10 cellular contexts compared by ENCODE assay signal in genomic region chr6:11731423-11731822, GRCh38. TPM values are rescaled to one million over a fixed set of nuclear protein-coding genes. Genes with fewer than 3 reads are reported as not detected.
DNase-seq lines count a peak whose midpoint lies in the region; ATAC-seq and TF ChIP-seq lines count a peak whose summit lies in the region.
"Had no signal": no experiment of that assay in that cellular context is flagged by ENCODE, and none has a peak within 500 bp of the region (broad histone marks: within the 10 kb centered on the region; RNA-seq: fewer than 3 reads in every experiment).

No MANE protein-coding gene starts in this region.

- TF ChIP-seq POLR2A in thyroid gland (IDR thresholded peaks at IDR 0.05) = no peak

- WGBS in thyroid gland, 2 donors = 25 to 32% methylated on average over 3 of the region's 3 CpGs

- no peaks in the 10 kb centered on the region for H3K9me3 ChIP-seq in lower lobe of right lung
- H3K9me3 ChIP-seq in thyroid gland = no peaks in the 10 kb centered on the region
- no peaks in the 10 kb centered on the region for H3K9me3 ChIP-seq in colonic mucosa

- peaks cover 84% of the 10 kb centered on the region for H3K4me1 Mint-ChIP-seq in activated naive CD4-positive, alpha-beta T cell treated with anti-CD3 and anti-CD28 coated beads, Interleukin-2, amount 50 U/mL, for 24 hours
- peaks cover 37% of the 10 kb centered on the region for H3K4me1 Mint-ChIP-seq in activated T-helper 17 cell treated with anti-CD3 and anti-CD28 coated beads, Interleukin-2, amount 50 U/mL, for 72 hours

- intact Hi-C loops in lower lobe of right lung (cut with DNase I) = no loop called here
- intact Hi-C loops in thyroid gland (cut with DNase I) = no loop called here
- intact Hi-C loops in colonic mucosa (cut with DNase I) = no loop called here

- H3K4me3 ChIP-seq in lower lobe of right lung (no peak overlapping the region), thyroid gland (replicated peaks in 1 of 3) (no peak overlapping the region), colonic mucosa (no peak overlapping the region)

- H3K9me3 Mint-ChIP-seq in activated naive CD4-positive, alpha-beta T cell treated with anti-CD3 and anti-CD28 coated beads, Interleukin-2, amount 50 U/mL, for 24 hours = peaks cover 4% of the 10 kb centered on the region
- peaks cover 4% of the 10 kb centered on the region for H3K9me3 Mint-ChIP-seq in activated T-helper 17 cell treated with anti-CD3 and anti-CD28 coated beads, Interleukin-2, amount 50 U/mL, for 72 hours

- no peak overlapping the region for H3K9ac ChIP-seq in colonic mucosa (ENCODE audit: low read depth in 2 of 2, low read length in 2 of 2)

- peaks cover 13% of the 10 kb centered on the region for H3K4me1 ChIP-seq in lower lobe of right lung
- H3K4me1 ChIP-seq in thyroid gland = peaks cover 11 to 28% of the 10 kb centered on the region in 2 donors
- no peaks in the 10 kb centered on the region for H3K4me1 ChIP-seq in colonic mucosa

- H3K27me3 ChIP-seq in lower lobe of right lung (ENCODE audit: low read depth) (no peaks in the 10 kb centered on the region), thyroid gland (no peaks in the 10 kb centered on the region), colonic mucosa (no peaks in the 10 kb centered on the region)

- ATAC-seq in activated T-helper 17 cell treated with anti-CD3 and anti-CD28 coated beads, Interleukin-2, amount 50 U/mL, for 72 hours (replicated peaks) = no peak
- ATAC-seq in lower lobe of right lung (no peak), HG02798 (IDR thresholded peaks at IDR 0.05; ENCODE audit: poor library complexity, unreplicated experiment) (no peak)

- H3K27ac ChIP-seq in lower lobe of right lung (peak overlapping the region; percentile 61), thyroid gland (peak overlapping the region; percentile 31 to 34 (median 33)), colonic mucosa (no peak overlapping the region)

- no peaks in the 10 kb centered on the region for H3K27me3 Mint-ChIP-seq in activated naive CD4-positive, alpha-beta T cell treated with anti-CD3 and anti-CD28 coated beads, Interleukin-2, amount 50 U/mL, for 24 hours
- H3K27me3 Mint-ChIP-seq in activated T-helper 17 cell treated with anti-CD3 and anti-CD28 coated beads, Interleukin-2, amount 50 U/mL, for 72 hours = no peaks in the 10 kb centered on the region

- peak overlapping the region; percentile 61 for H3K4me3 Mint-ChIP-seq in activated naive CD4-positive, alpha-beta T cell treated with anti-CD3 and anti-CD28 coated beads, Interleukin-2, amount 50 U/mL, for 24 hours
- H3K4me3 Mint-ChIP-seq in activated T-helper 17 cell treated with anti-CD3 and anti-CD28 coated beads, Interleukin-2, amount 50 U/mL, for 72 hours = peak overlapping the region; percentile 83
- H3K4me3 Mint-ChIP-seq: brain had no signal

- H3K36me3 ChIP-seq in lower lobe of right lung = no peaks in the 10 kb centered on the region
- no peaks in the 10 kb centered on the region for H3K36me3 ChIP-seq in thyroid gland
- no peaks in the 10 kb centered on the region for H3K36me3 ChIP-seq in colonic mucosa

- H3K27ac Mint-ChIP-seq in activated naive CD4-positive, alpha-beta T cell treated with anti-CD3 and anti-CD28 coated beads, Interleukin-2, amount 50 U/mL, for 24 hours = peak overlapping the region; percentile 97
- peak overlapping the region; percentile 92 for H3K27ac Mint-ChIP-seq in activated T-helper 17 cell treated with anti-CD3 and anti-CD28 coated beads, Interleukin-2, amount 50 U/mL, for 72 hours

- peaks cover 3% of the 10 kb centered on the region for H3K36me3 Mint-ChIP-seq in activated naive CD4-positive, alpha-beta T cell treated with anti-CD3 and anti-CD28 coated beads, Interleukin-2, amount 50 U/mL, for 24 hours
- peaks cover 45% of the 10 kb centered on the region for H3K36me3 Mint-ChIP-seq in activated T-helper 17 cell treated with anti-CD3 and anti-CD28 coated beads, Interleukin-2, amount 50 U/mL, for 72 hours (ENCODE audit: low read depth)
- H3K36me3 Mint-ChIP-seq: brain had no signal

- TF ChIP-seq CTCF in lower lobe of right lung (IDR thresholded peaks at IDR 0.05) (no peak), thyroid gland (IDR thresholded peaks at IDR 0.05) (no peak), colonic mucosa (IDR thresholded peaks at IDR 0.05) (no peak)

- DNase-seq in activated naive CD4-positive, alpha-beta T cell (lab: John Stamatoyannopoulos, UW) = no peak
- DNase-seq in lower lobe of right lung = no peak
- DNase-seq in thyroid gland = peak; percentile 33 to 49
- DNase-seq in NCI-H2227 (lab: John Stamatoyannopoulos, UW; ENCODE audit: unreplicated experiment) = no peak
- no peak for DNase-seq in colonic mucosa
- DNase-seq: NCI-H2081 treated with DMSO at 0.1 percent for 48 hours had no signal

RNA-seq across cellular contexts. Expression of gene ADTRP, which starts 47.2 kb away (rescaled TPM):
- 10 to 100 TPM; 47.7 to 81.3 TPM for total RNA-seq in activated T-helper 17 cell treated with anti-CD3 and anti-CD28 coated beads, Interleukin-2, amount 50 U/mL, for 72 hours
- total RNA-seq in lower lobe of right lung = 42.5 TPM
- 1 to 10 TPM in 1 of 4 donors, under 1 TPM in 1, not detected in 2; 0.40 to 3.5 TPM for total RNA-seq in thyroid gland
- 10 to 100 TPM; 56.6 to 79.9 TPM for total RNA-seq in colonic mucosa

Comparison
In these comparisons a context has a peak if more than half of its experiments do, and no peak if none do; other contexts are left out.
1. DNase-seq: peak in thyroid gland (2 of 2); none in activated naive CD4-positive, alpha-beta T cell (0 of 4), lower lobe of right lung (single experiment), NCI-H2227 (single experiment) and colonic mucosa (single experiment).